In genomic region chr22:48513929-48514328, GRCh38 we compare ENCODE assay signal across 3 cellular contexts.
"Had no signal": no experiment of that assay in that cellular context is flagged by ENCODE, and none has a peak within 500 bp of the region (broad histone marks: within the 10 kb centered on the region; RNA-seq: fewer than 3 reads in every experiment).

No MANE protein-coding gene starts in this region.

- H3K4me3 ChIP-seq: GM12878 had no signal

- DNase-seq: GDM1, GF-D8 had no signal

- ATAC-seq: GM12878 had no signal
